In the genomic region with DNA sequence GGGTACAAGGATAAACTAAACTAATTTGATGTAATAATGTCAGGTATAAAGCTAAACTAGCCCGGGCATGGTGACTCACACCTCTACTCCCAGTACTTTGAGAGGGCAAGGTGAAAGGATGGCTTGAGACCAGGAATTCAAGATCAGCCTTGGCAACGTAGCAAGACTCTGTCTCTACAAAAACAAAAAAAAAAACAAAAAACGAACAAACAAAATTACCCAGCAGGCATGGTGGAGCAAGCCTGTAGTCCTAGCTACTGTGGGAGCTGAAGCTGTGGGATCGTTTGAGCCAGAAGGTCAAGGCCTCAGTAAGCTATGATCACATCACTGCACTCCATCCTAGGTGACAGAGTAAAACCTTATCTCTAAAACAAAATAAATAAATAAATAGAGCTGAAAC, we compare ENCODE assay signal across 18 cellular contexts.
DNase-seq lines count a peak whose midpoint lies in the region; ATAC-seq, FAIRE-seq and TF ChIP-seq lines count a peak whose summit lies in the region.
"Had no signal": no experiment of that assay in that cellular context is flagged by ENCODE, and none has a peak within 500 bp of the region (broad histone marks: within the 10 kb centered on the region; RNA-seq: fewer than 3 reads in every experiment).

No MANE protein-coding gene starts in this region.

- no peaks in the 10 kb centered on the region for H3K4me1 Mint-ChIP-seq in nephron progenitor cell
- H3K4me1 Mint-ChIP-seq: B cell; CD4-positive, CD25-positive, alpha-beta regulatory T cell; IgD-negative memory B cell had no signal

- intact Hi-C loops in K562 (cut with micrococcal nuclease) = loop anchor here (5.0 kb wide), 1 partner anchor 63 kb away; no protein-coding TSS in a partner anchor

- H3K36me3 Mint-ChIP-seq in nephron progenitor cell (ENCODE audit: low read depth) = no peaks in the 10 kb centered on the region
- H3K36me3 Mint-ChIP-seq: CD4-positive, CD25-positive, alpha-beta regulatory T cell; IgD-negative memory B cell had no signal

- H3K9me3 Mint-ChIP-seq in nephron progenitor cell = no peaks in the 10 kb centered on the region
- H3K9me3 Mint-ChIP-seq: IgD-negative memory B cell had no signal

- no peak overlapping the region for H3K9ac ChIP-seq in K562 (ENCODE audit: insufficient read depth in 1 of 2, low read depth in 2 of 2, low read length in 2 of 2)

- no peak overlapping the region for H3K4me2 ChIP-seq in K562 (ENCODE audit: insufficient read depth, low read length)

- no peak for TF ChIP-seq CTCF in K562 (IDR thresholded peaks at IDR 0.05 in 2 of 3, conservative IDR thresholded peaks at IDR 0.05 in 1 of 3; ENCODE audit: insufficient read depth in 2 of 3, low read depth in 1 of 3, low read length in 3 of 3)
- no peak for TF ChIP-seq CTCF in foreskin keratinocyte (conservative IDR thresholded peaks at IDR 0.05)
- TF ChIP-seq CTCF in nephron progenitor cell (IDR thresholded peaks at IDR 0.05) = no peak

- H3K4me3 ChIP-seq in K562 = no peak overlapping the region

- POLR2A ChIA-PET in K562 (lab: Yijun Ruan, JAX) = no interaction called here

- no peak for TF ChIP-seq RAD21 in K562 (CRISPR knock-in tag; conservative IDR thresholded peaks at IDR 0.05 in 1 of 2, IDR thresholded peaks at IDR 0.05 in 1 of 2)

- no peak overlapping the region for H3K4me3 Mint-ChIP-seq in nephron progenitor cell
- H3K4me3 Mint-ChIP-seq: B cell; CD4-positive, CD25-positive, alpha-beta regulatory T cell; IgD-negative memory B cell had no signal

- no peaks in the 10 kb centered on the region for H3K4me1 ChIP-seq in K562 (replicated peaks in 1 of 2; ENCODE audit: control insufficient read depth in 2 of 2, insufficient read depth in 2 of 2, low read length in 2 of 2)
- H3K4me1 ChIP-seq in foreskin keratinocyte = no peaks in the 10 kb centered on the region
- H3K4me1 ChIP-seq: Caco-2 had no signal

- no peaks in the 10 kb centered on the region for H3K27me3 Mint-ChIP-seq in nephron progenitor cell (ENCODE audit: low read depth, poor library complexity)
- H3K27me3 Mint-ChIP-seq: B cell; CD4-positive, CD25-positive, alpha-beta regulatory T cell; IgD-negative memory B cell had no signal

- H3K27me3 ChIP-seq in K562 (ENCODE audit: control insufficient read depth in 2 of 2, insufficient read depth in 2 of 2, low read length in 2 of 2) = no peaks in the 10 kb centered on the region
- H3K27me3 ChIP-seq in foreskin keratinocyte = no peaks in the 10 kb centered on the region

- in situ Hi-C loops in K562 (cut with MboI) = no loop called here

- H3K27ac Mint-ChIP-seq in nephron progenitor cell = peak overlapping the region; percentile 64
- H3K27ac Mint-ChIP-seq: B cell; CD4-positive, CD25-positive, alpha-beta regulatory T cell; IgD-negative memory B cell had no signal

- H3K79me2 ChIP-seq in K562 (ENCODE audit: control insufficient read depth, insufficient read depth, low read length) = no peaks in the 10 kb centered on the region

- no peaks in the 10 kb centered on the region for H3K9me1 ChIP-seq in K562 (ENCODE audit: control insufficient read depth, insufficient read depth, low read length)

- peak; percentile 27 for DNase-seq in HT1080 (ENCODE audit: low read depth)
- DNase-seq in K562 (ENCODE audit: extremely low read depth in 1 of 4, low spot score in 3 of 4) = peak in 1 of 4 experiments; percentile 22
- DNase-seq in foreskin keratinocyte = peak; percentile 15 to 53
- DNase-seq in nephron progenitor cell = no peak
- no peak for DNase-seq in NCI-H2029 (lab: John Stamatoyannopoulos, UW)
- no peak for DNase-seq in NCI-H2081 treated with DMSO at 0.1 percent for 48 hours (lab: John Stamatoyannopoulos, UW)
- DNase-seq in nucleus accumbens (lab: John Stamatoyannopoulos, UW) = no peak
- DNase-seq: ACHN; Caco-2; CD4-positive, CD25-positive, alpha-beta regulatory T cell; NCI-H1417; NCI-H1930; NCI-H2171 treated with DMSO at 0.1 percent for 48 hours; NCI-H446 treated with DMSO at 0.1 percent for 48 hours; PC-3 had no signal

- no TSS peak for BruUV-seq in K562 (replicated peaks; lab: Mats Ljungman, UMichigan)

- H3K27ac ChIP-seq in K562 (ENCODE audit: extremely low read depth, low read depth, low read length) (no peak overlapping the region), foreskin keratinocyte (no peak overlapping the region)

- CTCF ChIA-PET in K562 (lab: Yijun Ruan, JAX; ENCODE audit: low intra/inter-chr PET ratio) = no interaction called here

- no peaks in the 10 kb centered on the region for H3K36me3 ChIP-seq in K562 (ENCODE audit: control insufficient read depth, insufficient read depth, low read length)

- no peaks in the 10 kb centered on the region for H4K20me1 ChIP-seq in K562 (replicated peaks; ENCODE audit: control insufficient read depth, insufficient read depth, low read length)

- no peak for TF ChIP-seq POLR2A in K562 (conservative IDR thresholded peaks at IDR 0.05)

- peaks cover 3% of the 10 kb centered on the region; the same call in 1 of the 2 replicates for H3K9me3 ChIP-seq in K562 (replicated peaks; ENCODE audit: control insufficient read depth, insufficient read depth, low read depth, low read length)
- H3K9me3 ChIP-seq: Caco-2 had no signal

- 0 out of 2 replicates have a peak overlapping the region, but pooled peaks have one; percentile 68 for H2AFZ ChIP-seq in K562 (ENCODE audit: low read depth, low read length)

- FAIRE-seq in K562 (lab: Jason Lieb, UNC) = no peak
- FAIRE-seq: H54 had no signal

- TF ChIP-seq EP300 in K562 (IDR thresholded peaks at IDR 0.05; ENCODE audit: low read length) = no peak

- ATAC-seq in K562 (no peak), foreskin keratinocyte (peak; percentile 41)
- ATAC-seq: PC-3 had no signal

- 3% methylated on average over 4 of the region's 4 CpGs for WGBS in K562 (ENCODE audit: insufficient coverage, low coverage, missing lambda C conversion rate)

TF ChIP-seq in K562, 482 proteins besides CTCF, POLR2A, EP300 and RAD21 (continues in another document):
- TF ChIP-seq NFRKB (IDR thresholded peaks at IDR 0.05; ENCODE audit: low read depth) (no peak), ETV1 (tag; conservative IDR thresholded peaks at IDR 0.05; ENCODE audit: low read depth) (no peak), FOXK2 (conservative IDR thresholded peaks at IDR 0.05 in 1 of 2, IDR thresholded peaks at IDR 0.05 in 1 of 2; ENCODE audit: low read depth in 2 of 2) (no peak), STAT5B (CRISPR knock-in tag; IDR thresholded peaks at IDR 0.05) (no peak), ZBTB17 (CRISPR knock-in tag; IDR thresholded peaks at IDR 0.05) (no peak), HNRNPH1 (optimal IDR thresholded peaks at IDR 0.05; ENCODE audit: low read depth, low read length) (no peak), ZNF311 (CRISPR knock-in tag; IDR thresholded peaks at IDR 0.05) (no peak), CBX3 (IDR thresholded peaks at IDR 0.05; ENCODE audit: borderline replicate concordance in 1 of 2, low read length in 2 of 2) (no peak), MAFK (IDR thresholded peaks at IDR 0.05; ENCODE audit: low read length) (no peak), SIX5 (IDR thresholded peaks at IDR 0.05; ENCODE audit: borderline replicate concordance in 1 of 2, insufficient read depth in 1 of 2, low read depth in 1 of 2, low read length in 2 of 2) (no peak)
- TF ChIP-seq, protein P1, sequence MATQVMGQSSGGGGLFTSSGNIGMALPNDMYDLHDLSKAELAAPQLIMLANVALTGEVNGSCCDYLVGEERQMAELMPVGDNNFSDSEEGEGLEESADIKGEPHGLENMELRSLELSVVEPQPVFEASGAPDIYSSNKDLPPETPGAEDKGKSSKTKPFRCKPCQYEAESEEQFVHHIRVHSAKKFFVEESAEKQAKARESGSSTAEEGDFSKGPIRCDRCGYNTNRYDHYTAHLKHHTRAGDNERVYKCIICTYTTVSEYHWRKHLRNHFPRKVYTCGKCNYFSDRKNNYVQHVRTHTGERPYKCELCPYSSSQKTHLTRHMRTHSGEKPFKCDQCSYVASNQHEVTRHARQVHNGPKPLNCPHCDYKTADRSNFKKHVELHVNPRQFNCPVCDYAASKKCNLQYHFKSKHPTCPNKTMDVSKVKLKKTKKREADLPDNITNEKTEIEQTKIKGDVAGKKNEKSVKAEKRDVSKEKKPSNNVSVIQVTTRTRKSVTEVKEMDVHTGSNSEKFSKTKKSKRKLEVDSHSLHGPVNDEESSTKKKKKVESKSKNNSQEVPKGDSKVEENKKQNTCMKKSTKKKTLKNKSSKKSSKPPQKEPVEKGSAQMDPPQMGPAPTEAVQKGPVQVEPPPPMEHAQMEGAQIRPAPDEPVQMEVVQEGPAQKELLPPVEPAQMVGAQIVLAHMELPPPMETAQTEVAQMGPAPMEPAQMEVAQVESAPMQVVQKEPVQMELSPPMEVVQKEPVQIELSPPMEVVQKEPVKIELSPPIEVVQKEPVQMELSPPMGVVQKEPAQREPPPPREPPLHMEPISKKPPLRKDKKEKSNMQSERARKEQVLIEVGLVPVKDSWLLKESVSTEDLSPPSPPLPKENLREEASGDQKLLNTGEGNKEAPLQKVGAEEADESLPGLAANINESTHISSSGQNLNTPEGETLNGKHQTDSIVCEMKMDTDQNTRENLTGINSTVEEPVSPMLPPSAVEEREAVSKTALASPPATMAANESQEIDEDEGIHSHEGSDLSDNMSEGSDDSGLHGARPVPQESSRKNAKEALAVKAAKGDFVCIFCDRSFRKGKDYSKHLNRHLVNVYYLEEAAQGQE (CRISPR knock-in tag; IDR thresholded peaks at IDR 0.05; ENCODE audit: low read depth) = no peak
- TF ChIP-seq, protein P2, sequence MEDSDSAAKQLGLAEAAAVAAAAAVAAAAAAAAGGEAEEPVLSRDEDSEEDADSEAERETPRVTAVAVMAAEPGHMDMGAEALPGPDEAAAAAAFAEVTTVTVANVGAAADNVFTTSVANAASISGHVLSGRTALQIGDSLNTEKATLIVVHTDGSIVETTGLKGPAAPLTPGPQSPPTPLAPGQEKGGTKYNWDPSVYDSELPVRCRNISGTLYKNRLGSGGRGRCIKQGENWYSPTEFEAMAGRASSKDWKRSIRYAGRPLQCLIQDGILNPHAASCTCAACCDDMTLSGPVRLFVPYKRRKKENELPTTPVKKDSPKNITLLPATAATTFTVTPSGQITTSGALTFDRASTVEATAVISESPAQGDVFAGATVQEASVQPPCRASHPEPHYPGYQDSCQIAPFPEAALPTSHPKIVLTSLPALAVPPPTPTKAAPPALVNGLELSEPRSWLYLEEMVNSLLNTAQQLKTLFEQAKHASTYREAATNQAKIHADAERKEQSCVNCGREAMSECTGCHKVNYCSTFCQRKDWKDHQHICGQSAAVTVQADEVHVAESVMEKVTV (CRISPR knock-in tag; IDR thresholded peaks at IDR 0.05) = no peak

Comparison
In these comparisons a context has a peak if more than half of its experiments do, and no peak if none do; other contexts are left out.
1. DNase-seq: peak in HT1080 (single experiment) and foreskin keratinocyte (2 of 2); none in nephron progenitor cell (single experiment), NCI-H2029 (single experiment), NCI-H2081 treated with DMSO at 0.1 percent for 48 hours (single experiment) and nucleus accumbens (0 of 56).